ENCODE assay signal across 12 cellular contexts in the genomic region with DNA sequence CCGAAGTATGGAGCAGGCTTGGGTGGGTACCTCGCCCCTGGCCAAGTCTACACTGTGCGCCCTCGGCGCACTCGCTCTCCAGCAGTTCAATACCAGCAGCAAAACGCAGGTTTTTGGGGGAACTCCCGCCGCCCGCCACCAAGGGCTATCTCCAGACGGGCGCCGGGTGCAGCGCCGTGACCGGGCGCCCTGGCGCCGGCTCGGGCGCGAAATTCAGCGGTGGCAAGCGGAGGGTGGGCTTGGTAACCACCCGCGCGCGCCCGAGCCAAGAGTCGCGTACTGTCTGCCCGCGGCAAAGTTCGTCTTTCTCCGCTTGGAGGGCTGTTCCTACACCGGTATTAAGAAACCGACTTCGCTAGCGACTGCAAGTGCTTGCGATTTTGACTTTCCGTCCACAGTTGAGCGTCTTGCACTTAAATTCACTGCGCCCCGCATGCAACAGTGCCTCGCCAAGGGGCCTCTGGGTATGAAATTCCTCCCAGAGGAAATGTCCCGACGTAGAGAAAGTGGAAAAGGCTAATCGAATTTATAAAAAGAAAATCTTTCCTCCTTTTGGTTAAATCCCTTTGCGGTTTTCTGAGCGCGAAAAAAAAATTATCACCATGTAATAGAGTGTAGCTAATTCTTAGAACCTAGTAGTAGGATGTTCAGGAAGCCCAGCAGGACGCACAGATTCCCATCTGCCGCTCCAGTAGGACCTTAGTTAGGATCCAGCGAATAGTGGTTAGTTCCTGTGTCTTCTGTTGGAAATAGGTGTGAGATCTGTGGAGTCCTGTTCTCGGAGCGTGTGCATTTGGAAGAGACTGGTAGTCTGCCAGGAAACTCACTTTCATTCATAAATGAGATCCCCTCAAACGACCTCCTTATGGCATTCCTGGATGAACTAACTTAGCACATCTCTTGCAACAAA. TPM values are rescaled to one million over a fixed set of nuclear protein-coding genes. Genes with fewer than 3 reads are reported as not detected.
DNase-seq lines count a peak whose midpoint lies in the region; ATAC-seq, FAIRE-seq and TF ChIP-seq lines count a peak whose summit lies in the region.
"Had no signal": no experiment of that assay in that cellular context is flagged by ENCODE, and none has a peak within 500 bp of the region (broad histone marks: within the 10 kb centered on the region; RNA-seq: fewer than 3 reads in every experiment).

No MANE protein-coding gene starts in this region.

- no peaks in the 10 kb centered on the region for H3K36me3 Mint-ChIP-seq in MCF 10A (ENCODE audit: insufficient read depth, unreplicated experiment)

- H3K27ac ChIP-seq in breast epithelium (no peak overlapping the region), cingulate gyrus (ENCODE audit: low read depth, low read length) (peak overlapping the region; percentile 33), kidney (ENCODE audit: low read depth in 2 of 2, low read length in 2 of 2) (peak overlapping the region; percentile 94 to 97), thyroid gland (peak overlapping the region; percentile 99), SJCRH30 (no peak overlapping the region)

- peaks cover 17% of the 10 kb centered on the region for H3K4me1 Mint-ChIP-seq in MCF 10A (ENCODE audit: insufficient read depth, unreplicated experiment)

- no peak overlapping the region for H3K4me3 Mint-ChIP-seq in MCF 10A (ENCODE audit: unreplicated experiment)

- H3K27me3 ChIP-seq in breast epithelium (peaks cover 0 to 70% of the 10 kb centered on the region in 2 donors), thyroid gland (no peaks in the 10 kb centered on the region), SJCRH30 (no peaks in the 10 kb centered on the region)

- H3K4me1 ChIP-seq in breast epithelium (peaks cover 0 to 5% of the 10 kb centered on the region in 2 donors), kidney (ENCODE audit: control insufficient read depth in 1 of 2, insufficient read depth in 1 of 2, low read depth in 1 of 2, low read length in 2 of 2) (peaks cover 6 to 11% of the 10 kb centered on the region in 2 donors), thyroid gland (peaks cover 23 to 30% of the 10 kb centered on the region in 2 donors), SJCRH30 (no peaks in the 10 kb centered on the region)

- H3K9me3 ChIP-seq in breast epithelium = no peaks in the 10 kb centered on the region
- H3K9me3 ChIP-seq in kidney (ENCODE audit: control insufficient read depth in 1 of 2, low read length in 2 of 2) = no peaks in the 10 kb centered on the region
- no peaks in the 10 kb centered on the region for H3K9me3 ChIP-seq in thyroid gland
- H3K9me3 ChIP-seq in SJCRH30 (replicated peaks) = no peaks in the 10 kb centered on the region

- DNase-seq in breast epithelium (ENCODE audit: low spot score in 2 of 2) = no peak
- DNase-seq in MCF 10A (ENCODE audit: unreplicated experiment) = no peak
- no peak for DNase-seq in kidney
- peak; percentile 64 to 65 for DNase-seq in thyroid gland
- DNase-seq in NCI-H1436 (lab: John Stamatoyannopoulos, UW) = no peak
- no peak for DNase-seq in SJCRH30
- DNase-seq: activated CD4-positive, alpha-beta T cell treated with anti-CD3 and anti-CD28 coated beads, Interleukin-2, amount 50 U/mL, for 4 hours; NCI-H1436 treated with DMSO at 0.1 percent for 48 hours; SIG-M5 had no signal

- POLR2A ChIA-PET in MCF 10A (lab: Yijun Ruan, JAX) = no interaction called here

- H3K4me3 ChIP-seq in breast epithelium = peak overlapping the region; percentile 10 to 56 (median 36)
- H3K4me3 ChIP-seq in kidney (ENCODE audit: low read length in 2 of 2) = peak overlapping the region; percentile 41 to 87
- H3K4me3 ChIP-seq in thyroid gland (replicated peaks in 1 of 3) = peak overlapping the region; percentile 12 to 90 (median 40)
- H3K4me3 ChIP-seq in SJCRH30 = no peak overlapping the region

- TF ChIP-seq POLR2A in breast epithelium (IDR thresholded peaks at IDR 0.05) = no peak
- peak in 1 of 2 donors; percentile 22 for TF ChIP-seq POLR2A in thyroid gland (IDR thresholded peaks at IDR 0.05)

- H3K36me3 ChIP-seq in breast epithelium (no peaks in the 10 kb centered on the region), kidney (ENCODE audit: control insufficient read depth in 1 of 2, insufficient read depth in 2 of 2, low read length in 2 of 2) (no peaks in the 10 kb centered on the region), thyroid gland (no peaks in the 10 kb centered on the region), SJCRH30 (no peaks in the 10 kb centered on the region)

- no peak overlapping the region for H3K27ac Mint-ChIP-seq in MCF 10A (ENCODE audit: low read depth, unreplicated experiment)

- BruUV-seq in MCF 10A (replicated peaks; lab: Mats Ljungman, UMichigan) = no TSS peak

- H3K9ac ChIP-seq in kidney (ENCODE audit: low read length in 2 of 2) = peak overlapping the region in 1 of 2 donors; percentile 98

- TF ChIP-seq CTCF in breast epithelium (IDR thresholded peaks at IDR 0.05) (no peak), MCF 10A (IDR thresholded peaks at IDR 0.05; ENCODE audit: unreplicated experiment) (no peak), kidney (IDR thresholded peaks at IDR 0.05; ENCODE audit: borderline replicate concordance, extremely low read depth, insufficient read depth) (no peak), thyroid gland (IDR thresholded peaks at IDR 0.05) (no peak)

- no peaks in the 10 kb centered on the region for H3K27me3 Mint-ChIP-seq in MCF 10A (ENCODE audit: insufficient read depth, unreplicated experiment)

- intact Hi-C loops in breast epithelium (cut with DNase I; ENCODE audit: low total_unique reads) (no loop called here), MCF 10A (cut with micrococcal nuclease) (no loop called here), kidney (cut with DNase I) (no loop called here), thyroid gland (cut with DNase I) (no loop called here)

- CTCF ChIA-PET in MCF 10A (lab: Yijun Ruan, JAX) = no interaction called here

- FAIRE-seq in kidney (lab: Jason Lieb, UNC) = no peak

- H3K9me3 Mint-ChIP-seq in MCF 10A (ENCODE audit: unreplicated experiment) = peaks cover 9% of the 10 kb centered on the region

- WGBS in thyroid gland, 2 donors = 2 to 3% methylated on average over 43 to 57 of the region's 57 CpGs

- ATAC-seq in HG02642 (IDR thresholded peaks at IDR 0.05; ENCODE audit: poor library complexity, unreplicated experiment) = no peak
- ATAC-seq: sciatic nerve had no signal

RNA-seq across cellular contexts. Expression of a gene that starts 5.1 kb away (rescaled TPM):
- total RNA-seq in breast epithelium (under 1 TPM; 0.15 to 0.33 (median 0.32) TPM), MCF 10A (2022) (not detected in 2 replicates), kidney (75.3 TPM), thyroid gland (10 to 100 TPM; 23.0 to 57.0 (median 44.0) TPM)
- polyA plus RNA-seq in kidney (ENCODE audit: insufficient read depth, low read depth, low replicate concordance) = 15.3 TPM
- 2.0 and 2.3 TPM in 2 replicates for total RNA-seq in SJCRH30 (2014; rRNA removed; shearing (Covaris generic))

Comparison
In these comparisons a context has a peak if more than half of its experiments do, and no peak if none do; other contexts are left out.
1. DNase-seq: peak in thyroid gland (2 of 2); none in breast epithelium (0 of 2), MCF 10A (single experiment), kidney (single experiment), NCI-H1436 (single experiment) and SJCRH30 (0 of 2).
2. H3K27ac ChIP-seq: peak in cingulate gyrus (single experiment), kidney (2 of 2) and thyroid gland (3 of 3); none in breast epithelium (0 of 2) and SJCRH30 (single experiment).